Comparison of ENCODE assay signal across 14 cellular contexts in genomic region chr1:66403031-66403731, GRCh38.
DNase-seq lines count a peak whose midpoint lies in the region; ATAC-seq and TF ChIP-seq lines count a peak whose summit lies in the region.
"Had no signal": no experiment of that assay in that cellular context is flagged by ENCODE, and none has a peak within 500 bp of the region (broad histone marks: within the 10 kb centered on the region; RNA-seq: fewer than 3 reads in every experiment).

No MANE protein-coding gene starts in this region.

- no peaks in the 10 kb centered on the region for H3K36me3 ChIP-seq in DND-41 (ENCODE audit: insufficient read depth, low read length)

- H3K4me1 ChIP-seq in DND-41 (ENCODE audit: insufficient read depth, low read length), result peaks cover 31% of the 10 kb centered on the region

- ATAC-seq in DND-41 (ENCODE audit: insufficient read depth, low read depth) (no peak), HG03571 (IDR thresholded peaks at IDR 0.05; ENCODE audit: unreplicated experiment) (no peak)
- ATAC-seq: left colon had no signal

- H3K9me3 Mint-ChIP-seq in chondrocyte (ENCODE audit: low read depth), result peaks cover under 1% of the 10 kb centered on the region
- no peaks in the 10 kb centered on the region for H3K9me3 Mint-ChIP-seq in progenitor cell of endocrine pancreas (ENCODE audit: low read depth)
- H3K9me3 Mint-ChIP-seq: dendritic cell treated with granulocyte-macrophage colony-stimulating factor and Interleukin-4, amounts not matched to agents 40 ng/mL and 50 ng/mL, for 4 days had no signal

- no peak overlapping the region for H2AFZ ChIP-seq in DND-41 (ENCODE audit: low read depth, low read length)

- H3K9me3 ChIP-seq in DND-41 (ENCODE audit: insufficient read depth, low read length, severe bottlenecking), result no peaks in the 10 kb centered on the region

- no peaks in the 10 kb centered on the region; the same call in 1 of the 2 replicates for H4K20me1 ChIP-seq in DND-41 (ENCODE audit: insufficient read depth, low read length)

- H3K36me3 Mint-ChIP-seq in chondrocyte (ENCODE audit: low read depth) (no peaks in the 10 kb centered on the region), progenitor cell of endocrine pancreas (ENCODE audit: insufficient read depth) (no peaks in the 10 kb centered on the region)
- H3K36me3 Mint-ChIP-seq: activated naive CD8-positive, alpha-beta T cell treated with anti-CD3 and anti-CD28 coated beads for 36 hours had no signal

- H3K27ac Mint-ChIP-seq in chondrocyte (ENCODE audit: unreplicated experiment) (no peak overlapping the region), progenitor cell of endocrine pancreas (no peak overlapping the region)
- H3K27ac Mint-ChIP-seq: activated naive CD8-positive, alpha-beta T cell treated with anti-CD3 and anti-CD28 coated beads for 36 hours; dendritic cell treated with granulocyte-macrophage colony-stimulating factor and Interleukin-4, amounts not matched to agents 40 ng/mL and 50 ng/mL, for 4 days had no signal

- no peaks in the 10 kb centered on the region for H3K27me3 Mint-ChIP-seq in chondrocyte (ENCODE audit: low read depth)
- H3K27me3 Mint-ChIP-seq in progenitor cell of endocrine pancreas, result peaks cover 2% of the 10 kb centered on the region
- H3K27me3 Mint-ChIP-seq: activated naive CD8-positive, alpha-beta T cell treated with anti-CD3 and anti-CD28 coated beads for 36 hours had no signal

- no peaks in the 10 kb centered on the region for H3K79me2 ChIP-seq in DND-41 (ENCODE audit: insufficient read depth, low read length)

- H3K9ac ChIP-seq in DND-41 (ENCODE audit: low read depth, low read length), result no peak overlapping the region

- H3K27ac ChIP-seq in DND-41 (ENCODE audit: low read length), result no peak overlapping the region

- TF ChIP-seq CTCF in DND-41 (IDR thresholded peaks at IDR 0.05; ENCODE audit: borderline replicate concordance, extremely low read depth, low read length, poor library complexity, severe bottlenecking), result peak; percentile 58
- peak; percentile 5 for TF ChIP-seq CTCF in HFF-Myc (IDR thresholded peaks at IDR 0.05; ENCODE audit: low read depth, low read length, missing control alignments)
- TF ChIP-seq CTCF in chondrocyte (IDR thresholded peaks at IDR 0.05), result peak; percentile 16
- TF ChIP-seq CTCF in progenitor cell of endocrine pancreas (IDR thresholded peaks at IDR 0.05; ENCODE audit: unreplicated experiment), result peak; percentile 15

- H3K4me2 ChIP-seq in DND-41 (ENCODE audit: insufficient read depth, low read length), result no peak overlapping the region

- DNase-seq in DND-41 (no peak), HFF-Myc (ENCODE audit: extremely low read depth, low read depth) (no peak), chondrocyte (ENCODE audit: low spot score) (no peak), progenitor cell of endocrine pancreas (ENCODE audit: low spot score, unreplicated experiment) (no peak), NCI-H774 (lab: John Stamatoyannopoulos, UW) (no peak), GM03348 (ENCODE audit: low spot score) (no peak)
- DNase-seq in activated naive CD4-positive, alpha-beta T cell treated with anti-CD3 and anti-CD28 coated beads, Interleukin-2, amount 50 U/mL, for 16 hours, result no peak
- DNase-seq: activated naive CD8-positive, alpha-beta T cell treated with anti-CD3 and anti-CD28 coated beads for 36 hours; GOT3; left colon; NCI-H2107; RPMI8226 had no signal

- H3K27me3 ChIP-seq in DND-41 (ENCODE audit: insufficient read depth, low read length, poor library complexity), result no peaks in the 10 kb centered on the region

- no peak overlapping the region for H3K4me3 ChIP-seq in DND-41 (ENCODE audit: low read depth in 1 of 2, low read length in 2 of 2)
- H3K4me3 ChIP-seq in HFF-Myc (replicated peaks; ENCODE audit: low read depth, low read length), result no peak overlapping the region

- H3K4me1 Mint-ChIP-seq in chondrocyte (ENCODE audit: low read depth) (peaks cover 30% of the 10 kb centered on the region), progenitor cell of endocrine pancreas (ENCODE audit: low read depth) (no peaks in the 10 kb centered on the region)

- no peak overlapping the region for H3K4me3 Mint-ChIP-seq in chondrocyte (ENCODE audit: unreplicated experiment)
- no peak overlapping the region for H3K4me3 Mint-ChIP-seq in progenitor cell of endocrine pancreas (ENCODE audit: low read depth)
- H3K4me3 Mint-ChIP-seq: activated naive CD8-positive, alpha-beta T cell treated with anti-CD3 and anti-CD28 coated beads for 36 hours; dendritic cell treated with granulocyte-macrophage colony-stimulating factor and Interleukin-4, amounts not matched to agents 40 ng/mL and 50 ng/mL, for 4 days had no signal

Comparison
In these comparisons a context has a peak if more than half of its experiments do, and no peak if none do; other contexts are left out.
1. CTCF ChIP-seq: peak in every context shown above with its lines; median percentile 58 in DND-41; 16 in chondrocyte; 15 in progenitor cell of endocrine pancreas; 5 in HFF-Myc.